16 cellular contexts compared by ENCODE assay signal in the genomic region with DNA sequence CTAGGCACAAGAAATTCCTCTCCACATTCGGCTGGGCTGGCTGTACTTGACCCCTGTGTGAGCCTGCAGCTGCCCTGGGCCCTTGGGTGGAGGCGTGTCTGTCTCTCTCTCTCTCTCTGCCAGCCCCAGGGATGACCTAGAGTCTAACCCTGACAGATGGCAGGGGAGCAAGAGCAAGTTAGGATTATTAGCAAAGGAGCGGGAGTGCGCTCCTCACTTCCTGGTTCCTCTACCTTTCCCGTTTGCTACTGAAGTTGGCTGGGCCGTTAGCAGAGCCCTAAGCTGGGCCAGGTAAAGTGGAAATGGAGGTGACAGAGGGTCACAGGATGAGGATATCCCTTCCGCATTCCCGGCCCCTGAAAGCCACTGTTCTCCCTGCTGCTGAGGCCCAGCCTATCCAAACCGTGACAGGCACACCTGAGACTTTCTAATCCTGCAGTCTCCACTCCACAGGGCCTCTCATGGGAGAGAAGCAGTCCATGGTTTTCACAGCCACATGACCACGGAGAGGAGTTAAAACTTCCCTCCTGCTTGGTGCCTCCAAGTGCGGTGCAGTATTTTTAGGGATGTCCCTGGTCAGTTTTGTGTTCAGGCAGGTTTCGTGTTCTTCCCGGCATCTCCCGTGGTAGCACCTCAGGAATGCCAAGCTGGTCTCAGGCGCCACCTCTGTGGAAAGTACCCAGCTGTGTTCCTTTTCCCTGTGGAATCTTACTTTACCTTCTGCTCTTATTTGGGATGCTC.
A peak's percentile ranks its signal among the peaks of the same experiment; 100 is the strongest.
DNase-seq lines count a peak whose midpoint lies in the region; ATAC-seq and TF ChIP-seq lines count a peak whose summit lies in the region.
"Had no signal": no experiment of that assay in that cellular context is flagged by ENCODE, and none has a peak within 500 bp of the region (broad histone marks: within the 10 kb centered on the region; RNA-seq: fewer than 3 reads in every experiment).

No MANE protein-coding gene starts in this region.

- no peaks in the 10 kb centered on the region for H3K79me2 ChIP-seq in MM.1S (ENCODE audit: low read length)
- H3K79me2 ChIP-seq: parathyroid adenoma had no signal

- peaks cover 40% of the 10 kb centered on the region for H3K4me1 ChIP-seq in HUES6 (ENCODE audit: control insufficient read depth, insufficient read depth, low read length)
- H3K4me1 ChIP-seq in MM.1S (ENCODE audit: low read length): no peaks in the 10 kb centered on the region
- H3K4me1 ChIP-seq: parathyroid adenoma had no signal

- H3K4me3 Mint-ChIP-seq in stimulated activated memory B cell treated with anti-CD40 and anti-IgM and Interleukin-4, amounts not matched to agents 10 μg/mL and 1 μg/mL and 100 μg/mL, for 72 hours: no peak overlapping the region
- H3K4me3 Mint-ChIP-seq: activated T-cell treated with anti-CD3 and anti-CD28 coated beads, Interleukin-2, amount 50 U/mL, for 4 hours; stimulated activated naive B cell treated with anti-CD40 and anti-IgM and Interleukin-4, amounts not matched to agents 10 μg/mL and 1 μg/mL and 100 μg/mL, for 72 hours had no signal

- TF ChIP-seq CTCF in brain microvascular endothelial cell (IDR thresholded peaks at IDR 0.05; ENCODE audit: low read depth, low read length, missing control alignments): no peak
- no peak for TF ChIP-seq CTCF in MM.1S (IDR thresholded peaks at IDR 0.05; ENCODE audit: low read length)

- in situ Hi-C loops in brain microvascular endothelial cell (cut with HindIII; ENCODE audit: low pct_ligation_motif_present, low sequenced_read_pairs): no loop called here

- H3K9me3 Mint-ChIP-seq in stimulated activated memory B cell treated with anti-CD40 and anti-IgM and Interleukin-4, amounts not matched to agents 10 μg/mL and 1 μg/mL and 100 μg/mL, for 72 hours: peaks cover 2% of the 10 kb centered on the region
- H3K9me3 Mint-ChIP-seq: activated T-cell treated with anti-CD3 and anti-CD28 coated beads, Interleukin-2, amount 50 U/mL, for 4 hours had no signal

- H3K4me2 ChIP-seq in MM.1S (ENCODE audit: low read depth, low read length): no peak overlapping the region
- H3K4me2 ChIP-seq: BLaER1 had no signal

- H3K9me3 ChIP-seq in HUES6 (ENCODE audit: control insufficient read depth, insufficient read depth, low read depth, low read length): no peaks in the 10 kb centered on the region
- H3K9me3 ChIP-seq in MM.1S (replicated peaks; ENCODE audit: insufficient read depth, low read length): no peaks in the 10 kb centered on the region

- no peaks in the 10 kb centered on the region for H3K9me2 ChIP-seq in MM.1S (replicated peaks; ENCODE audit: insufficient read depth, low read length)

- H3F3A ChIP-seq in MM.1S (ENCODE audit: insufficient read depth, low read length): no peaks in the 10 kb centered on the region

- H3K27me3 ChIP-seq in HUES6 (ENCODE audit: control insufficient read depth, insufficient read depth, low read length): no peaks in the 10 kb centered on the region
- no peaks in the 10 kb centered on the region for H3K27me3 ChIP-seq in brain microvascular endothelial cell (replicated peaks)
- no peaks in the 10 kb centered on the region for H3K27me3 ChIP-seq in MM.1S (replicated peaks; ENCODE audit: insufficient read depth, low read length)
- H3K27me3 ChIP-seq: BLaER1 had no signal

- no peaks in the 10 kb centered on the region for H4K20me1 ChIP-seq in MM.1S (ENCODE audit: insufficient read depth, low read length)
- H4K20me1 ChIP-seq: BLaER1 had no signal

- intact Hi-C loops in left colon (cut with DNase I, micrococcal nuclease): no loop called here

- no peak overlapping the region for H2AFZ ChIP-seq in MM.1S (ENCODE audit: low read length)
- H2AFZ ChIP-seq: parathyroid adenoma had no signal

- H3K4me3 ChIP-seq in HUES6 (ENCODE audit: low read depth, low read length) (no peak overlapping the region), brain microvascular endothelial cell (ENCODE audit: low read depth, low read length) (no peak overlapping the region), MM.1S (ENCODE audit: low read length) (no peak overlapping the region)
- H3K4me3 ChIP-seq: BLaER1 had no signal

- no peaks in the 10 kb centered on the region for H3K4me1 Mint-ChIP-seq in stimulated activated memory B cell treated with anti-CD40 and anti-IgM and Interleukin-4, amounts not matched to agents 10 μg/mL and 1 μg/mL and 100 μg/mL, for 72 hours

- H3K36me3 ChIP-seq in HUES6 (ENCODE audit: control insufficient read depth, insufficient read depth, low read length): peaks cover 40% of the 10 kb centered on the region
- peaks cover 8% of the 10 kb centered on the region for H3K36me3 ChIP-seq in brain microvascular endothelial cell (replicated peaks)
- H3K36me3 ChIP-seq in MM.1S (replicated peaks; ENCODE audit: insufficient read depth, low read length): no peaks in the 10 kb centered on the region

- ATAC-seq in left colon (peak; percentile 60), GM18907 (IDR thresholded peaks at IDR 0.05; ENCODE audit: unreplicated experiment) (no peak), SK-N-SH treated with all-trans-retinoic acid at 6 μM for 48 hours (no peak; the same call in 2 of the 3 replicates)
- ATAC-seq in stimulated activated memory B cell treated with anti-CD40 and anti-IgM and Interleukin-4, amounts not matched to agents 10 μg/mL and 1 μg/mL and 100 μg/mL, for 72 hours: peak; percentile 45
- ATAC-seq: activated CD4-positive, CD25-positive, alpha-beta regulatory T cell treated with anti-CD3 and anti-CD28 coated beads, Interleukin-2, amount 50 U/mL, for 24 hours; activated T-cell treated with anti-CD3 and anti-CD28 coated beads, Interleukin-2, amount 50 U/mL, for 4 hours; stimulated activated naive B cell treated with anti-CD40 and anti-IgM and Interleukin-4, amounts not matched to agents 10 μg/mL and 1 μg/mL and 100 μg/mL, for 72 hours had no signal

- peaks cover 20% of the 10 kb centered on the region for H3K27me3 Mint-ChIP-seq in stimulated activated memory B cell treated with anti-CD40 and anti-IgM and Interleukin-4, amounts not matched to agents 10 μg/mL and 1 μg/mL and 100 μg/mL, for 72 hours

- no peak overlapping the region for H3K27ac Mint-ChIP-seq in stimulated activated memory B cell treated with anti-CD40 and anti-IgM and Interleukin-4, amounts not matched to agents 10 μg/mL and 1 μg/mL and 100 μg/mL, for 72 hours
- H3K27ac Mint-ChIP-seq: stimulated activated naive B cell treated with anti-CD40 and anti-IgM and Interleukin-4, amounts not matched to agents 10 μg/mL and 1 μg/mL and 100 μg/mL, for 72 hours had no signal

- no peaks in the 10 kb centered on the region for H3K36me3 Mint-ChIP-seq in stimulated activated memory B cell treated with anti-CD40 and anti-IgM and Interleukin-4, amounts not matched to agents 10 μg/mL and 1 μg/mL and 100 μg/mL, for 72 hours
- H3K36me3 Mint-ChIP-seq: stimulated activated naive B cell treated with anti-CD40 and anti-IgM and Interleukin-4, amounts not matched to agents 10 μg/mL and 1 μg/mL and 100 μg/mL, for 72 hours had no signal

- H3K27ac ChIP-seq in HUES6 (ENCODE audit: low read depth, low read length): no peak overlapping the region
- peak overlapping the region; percentile 77 for H3K27ac ChIP-seq in brain microvascular endothelial cell
- no peak overlapping the region for H3K27ac ChIP-seq in MM.1S (ENCODE audit: low read length)
- H3K27ac ChIP-seq: BLaER1, parathyroid adenoma had no signal

- DNase-seq in brain microvascular endothelial cell (no peak), left colon (no peak), MM.1S (no peak), retina (no peak)
- DNase-seq: activated T-cell treated with anti-CD3 and anti-CD28 coated beads, Interleukin-2, amount 50 U/mL, for 4 hours; amniotic stem cell; NCI-H2029; stimulated activated CD4-positive, alpha-beta T cell treated with anti-CD3 and anti-CD28 coated beads, Interleukin-2, amount 100 ng/mL, for 48 hours; stimulated activated naive B cell treated with anti-CD40 and anti-IgM and Interleukin-4, amounts not matched to agents 10 μg/mL and 1 μg/mL and 100 μg/mL, for 72 hours had no signal

- H3K9ac ChIP-seq in HUES6 (ENCODE audit: low read length) (peak overlapping the region; percentile 41), MM.1S (ENCODE audit: low read length) (no peak overlapping the region)
- H3K9ac ChIP-seq: BLaER1, parathyroid adenoma had no signal

TF ChIP-seq in SK-N-SH treated with all-trans-retinoic acid at 6 μM for 48 hours, 23 proteins besides CTCF, POLR2A, EP300 and RAD21 (continues in another document):
- no peak for TF ChIP-seq PPARA (CRISPR knock-in tag; IDR thresholded peaks at IDR 0.05; ENCODE audit: borderline replicate concordance)
- TF ChIP-seq TOX (CRISPR knock-in tag; IDR thresholded peaks at IDR 0.05; ENCODE audit: borderline replicate concordance): no peak
- TF ChIP-seq, protein P1, sequence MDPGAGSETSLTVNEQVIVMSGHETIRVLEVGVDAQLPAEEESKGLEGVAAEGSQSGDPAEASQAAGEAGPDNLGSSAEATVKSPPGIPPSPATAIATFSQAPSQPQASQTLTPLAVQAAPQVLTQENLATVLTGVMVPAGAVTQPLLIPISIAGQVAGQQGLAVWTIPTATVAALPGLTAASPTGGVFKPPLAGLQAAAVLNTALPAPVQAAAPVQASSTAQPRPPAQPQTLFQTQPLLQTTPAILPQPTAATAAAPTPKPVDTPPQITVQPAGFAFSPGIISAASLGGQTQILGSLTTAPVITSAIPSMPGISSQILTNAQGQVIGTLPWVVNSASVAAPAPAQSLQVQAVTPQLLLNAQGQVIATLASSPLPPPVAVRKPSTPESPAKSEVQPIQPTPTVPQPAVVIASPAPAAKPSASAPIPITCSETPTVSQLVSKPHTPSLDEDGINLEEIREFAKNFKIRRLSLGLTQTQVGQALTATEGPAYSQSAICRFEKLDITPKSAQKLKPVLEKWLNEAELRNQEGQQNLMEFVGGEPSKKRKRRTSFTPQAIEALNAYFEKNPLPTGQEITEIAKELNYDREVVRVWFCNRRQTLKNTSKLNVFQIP (CRISPR knock-in tag; IDR thresholded peaks at IDR 0.05; ENCODE audit: borderline replicate concordance, low read depth): no peak
- TF ChIP-seq OSR1 (CRISPR knock-in tag; IDR thresholded peaks at IDR 0.05): no peak

Comparison
In these comparisons a context has a peak if more than half of its experiments do, and no peak if none do; other contexts are left out.
1. ATAC-seq: peak in left colon (single experiment) and stimulated activated memory B cell treated with anti-CD40 and anti-IgM and Interleukin-4, amounts not matched to agents 10 μg/mL and 1 μg/mL and 100 μg/mL, for 72 hours (single experiment); none in GM18907 (single experiment) and SK-N-SH treated with all-trans-retinoic acid at 6 μM for 48 hours (single experiment).